Comparison of ENCODE assay signal across 20 cellular contexts in the genomic region with DNA sequence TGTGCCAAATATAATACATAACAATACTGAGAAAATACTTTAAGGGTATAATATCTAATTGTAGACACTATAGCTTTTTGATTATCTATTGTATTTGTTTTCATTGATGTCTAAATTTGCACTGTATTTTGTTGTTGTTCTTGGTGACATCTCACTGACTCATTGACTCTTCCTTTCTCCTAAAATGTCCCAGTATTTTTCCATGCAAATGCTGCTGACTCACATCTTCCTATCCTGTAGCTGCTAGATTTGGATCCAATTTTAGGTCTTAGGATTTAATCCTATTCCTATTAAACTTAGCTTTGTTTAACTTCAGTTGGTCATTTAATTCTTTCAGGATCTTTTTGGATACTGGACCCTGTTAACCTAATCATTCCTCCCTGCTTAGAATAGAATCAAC.
DNase-seq lines count a peak whose midpoint lies in the region; TF ChIP-seq lines count a peak whose summit lies in the region.
"Had no signal": no experiment of that assay in that cellular context is flagged by ENCODE, and none has a peak within 500 bp of the region (broad histone marks: within the 10 kb centered on the region; RNA-seq: fewer than 3 reads in every experiment).

No MANE protein-coding gene starts in this region.

- H3K27ac ChIP-seq in breast epithelium (peak overlapping the region in 1 of 2 donors; percentile 62), caudate nucleus (ENCODE audit: low read depth, low read length) (peak overlapping the region; percentile 36), left ventricle myocardium inferior (replicated peaks) (peak overlapping the region; percentile 17), uterus (peak overlapping the region; percentile 24 to 52)
- H3K27ac ChIP-seq: 22Rv1, KMS-11, neural progenitor cell had no signal

- DNase-seq in MCF 10A (ENCODE audit: unreplicated experiment), result peak; percentile 47
- DNase-seq in breast epithelium (ENCODE audit: low spot score in 2 of 2), result no peak
- no peak for DNase-seq in caudate nucleus (lab: John Stamatoyannopoulos, UW)
- no peak for DNase-seq in left ventricle myocardium inferior
- no peak for DNase-seq in uterus
- no peak for DNase-seq in NCI-H345 treated with DMSO at 0.1 percent for 48 hours (lab: John Stamatoyannopoulos, UW; ENCODE audit: unreplicated experiment)
- DNase-seq in epidermal melanocyte (ENCODE audit: insufficient read length, low spot score), result no peak
- no peak for DNase-seq in head of caudate nucleus
- DNase-seq: activated CD4-positive, alpha-beta T cell treated with anti-CD3 and anti-CD28 coated beads, Interleukin-2, amount 10 ng/mL, durations not matched to agents 24 days and 14 days; activated naive CD8-positive, alpha-beta T cell treated with anti-CD3 and anti-CD28 coated beads, Interleukin-2, amount 50 U/mL, for 24 hours; effector CD4-positive, alpha-beta T cell; GOT3; hippocampal formation; NCI-H748 treated with DMSO at 0.1 percent for 48 hours; SHP77; stimulated activated naive CD4-positive, alpha-beta T cell had no signal

- CTCF ChIA-PET in MCF 10A (lab: Yijun Ruan, JAX), result interaction anchor here (0.7 to 0.8 kb wide), 2 partner anchors 53 to 149 kb away, joined by 3 read pairs; no protein-coding TSS in a partner anchor

- H3K36me3 ChIP-seq in breast epithelium (no peaks in the 10 kb centered on the region), left ventricle myocardium inferior (no peaks in the 10 kb centered on the region), uterus (no peaks in the 10 kb centered on the region)
- H3K36me3 ChIP-seq: neural progenitor cell had no signal

- intact Hi-C loops in MCF 10A (cut with micrococcal nuclease), result no loop called here
- intact Hi-C loops in breast epithelium (cut with DNase I; ENCODE audit: low total_unique reads), result no loop called here
- intact Hi-C loops in left ventricle myocardium inferior (cut with micrococcal nuclease), result no loop called here
- intact Hi-C loops in uterus (cut with DNase I; ENCODE audit: low total_unique reads), result no loop called here
- intact Hi-C loops in head of caudate nucleus (cut with DNase I), result no loop called here

- no peak overlapping the region for H3K27ac Mint-ChIP-seq in MCF 10A (ENCODE audit: low read depth, unreplicated experiment)
- H3K27ac Mint-ChIP-seq: activated CD4-positive, alpha-beta T cell treated with anti-CD3 and anti-CD28 coated beads, Interleukin-2, amount 10 ng/mL, durations not matched to agents 24 days and 14 days; activated naive CD8-positive, alpha-beta T cell treated with anti-CD3 and anti-CD28 coated beads, Interleukin-2, amount 50 U/mL, for 24 hours; neural progenitor cell; T-helper 2 cell treated with Interferon-gamma antibody and Interleukin-4, amounts not matched to agents 5 μg/mL and 100 μg/mL, for 36 hours had no signal

- no peak overlapping the region for H3K4me3 Mint-ChIP-seq in MCF 10A (ENCODE audit: unreplicated experiment)
- H3K4me3 Mint-ChIP-seq: activated CD4-positive, alpha-beta T cell treated with anti-CD3 and anti-CD28 coated beads, Interleukin-2, amount 10 ng/mL, durations not matched to agents 24 days and 14 days; activated naive CD8-positive, alpha-beta T cell treated with anti-CD3 and anti-CD28 coated beads, Interleukin-2, amount 50 U/mL, for 24 hours; neural progenitor cell; T-helper 2 cell treated with Interferon-gamma antibody and Interleukin-4, amounts not matched to agents 5 μg/mL and 100 μg/mL, for 36 hours had no signal

- H3K27me3 ChIP-seq in breast epithelium (no peaks in the 10 kb centered on the region), left ventricle myocardium inferior (ENCODE audit: low read depth) (no peaks in the 10 kb centered on the region), uterus (no peaks in the 10 kb centered on the region)
- H3K27me3 ChIP-seq: neural progenitor cell had no signal

- POLR2A ChIA-PET in MCF 10A (lab: Yijun Ruan, JAX), result no interaction called here

- no peaks in the 10 kb centered on the region for H3K36me3 Mint-ChIP-seq in MCF 10A (ENCODE audit: insufficient read depth, unreplicated experiment)

- no TSS peak for BruUV-seq in MCF 10A (replicated peaks; lab: Mats Ljungman, UMichigan)

- H3K4me1 Mint-ChIP-seq in MCF 10A (ENCODE audit: insufficient read depth, unreplicated experiment), result peaks cover 7% of the 10 kb centered on the region
- H3K4me1 Mint-ChIP-seq: activated CD4-positive, alpha-beta T cell treated with anti-CD3 and anti-CD28 coated beads, Interleukin-2, amount 10 ng/mL, durations not matched to agents 24 days and 14 days; activated naive CD8-positive, alpha-beta T cell treated with anti-CD3 and anti-CD28 coated beads, Interleukin-2, amount 50 U/mL, for 24 hours; neural progenitor cell had no signal

- H3K9me3 ChIP-seq in breast epithelium (no peaks in the 10 kb centered on the region), left ventricle myocardium inferior (replicated peaks) (no peaks in the 10 kb centered on the region), uterus (no peaks in the 10 kb centered on the region)

- no peaks in the 10 kb centered on the region for H3K27me3 Mint-ChIP-seq in MCF 10A (ENCODE audit: insufficient read depth, unreplicated experiment)
- H3K27me3 Mint-ChIP-seq: activated CD4-positive, alpha-beta T cell treated with anti-CD3 and anti-CD28 coated beads, Interleukin-2, amount 10 ng/mL, durations not matched to agents 24 days and 14 days; activated naive CD8-positive, alpha-beta T cell treated with anti-CD3 and anti-CD28 coated beads, Interleukin-2, amount 50 U/mL, for 24 hours had no signal

- TF ChIP-seq CTCF in MCF 10A (IDR thresholded peaks at IDR 0.05; ENCODE audit: unreplicated experiment) (no peak), breast epithelium (IDR thresholded peaks at IDR 0.05) (no peak), left ventricle myocardium inferior (IDR thresholded peaks at IDR 0.05; ENCODE audit: borderline replicate concordance) (no peak), uterus (IDR thresholded peaks at IDR 0.05) (no peak)

- no peak overlapping the region for H3K4me3 ChIP-seq in breast epithelium
- H3K4me3 ChIP-seq in left ventricle myocardium inferior, result no peak overlapping the region
- no peak overlapping the region for H3K4me3 ChIP-seq in uterus
- H3K4me3 ChIP-seq: neural progenitor cell had no signal

- H3K4me1 ChIP-seq in breast epithelium, result no peaks in the 10 kb centered on the region
- H3K4me1 ChIP-seq in left ventricle myocardium inferior, result no peaks in the 10 kb centered on the region
- no peaks in the 10 kb centered on the region for H3K4me1 ChIP-seq in uterus

- no peaks in the 10 kb centered on the region for H3K9me3 Mint-ChIP-seq in MCF 10A (ENCODE audit: unreplicated experiment)
- H3K9me3 Mint-ChIP-seq: activated CD4-positive, alpha-beta T cell treated with anti-CD3 and anti-CD28 coated beads, Interleukin-2, amount 10 ng/mL, durations not matched to agents 24 days and 14 days; activated naive CD8-positive, alpha-beta T cell treated with anti-CD3 and anti-CD28 coated beads, Interleukin-2, amount 50 U/mL, for 24 hours; neural progenitor cell; T-helper 2 cell treated with Interferon-gamma antibody and Interleukin-4, amounts not matched to agents 5 μg/mL and 100 μg/mL, for 36 hours had no signal

- TF ChIP-seq POLR2A in breast epithelium (IDR thresholded peaks at IDR 0.05), result no peak
- no peak for TF ChIP-seq POLR2A in uterus (IDR thresholded peaks at IDR 0.05)
